ENCODE assay signal across 8 cellular contexts in the genomic region with DNA sequence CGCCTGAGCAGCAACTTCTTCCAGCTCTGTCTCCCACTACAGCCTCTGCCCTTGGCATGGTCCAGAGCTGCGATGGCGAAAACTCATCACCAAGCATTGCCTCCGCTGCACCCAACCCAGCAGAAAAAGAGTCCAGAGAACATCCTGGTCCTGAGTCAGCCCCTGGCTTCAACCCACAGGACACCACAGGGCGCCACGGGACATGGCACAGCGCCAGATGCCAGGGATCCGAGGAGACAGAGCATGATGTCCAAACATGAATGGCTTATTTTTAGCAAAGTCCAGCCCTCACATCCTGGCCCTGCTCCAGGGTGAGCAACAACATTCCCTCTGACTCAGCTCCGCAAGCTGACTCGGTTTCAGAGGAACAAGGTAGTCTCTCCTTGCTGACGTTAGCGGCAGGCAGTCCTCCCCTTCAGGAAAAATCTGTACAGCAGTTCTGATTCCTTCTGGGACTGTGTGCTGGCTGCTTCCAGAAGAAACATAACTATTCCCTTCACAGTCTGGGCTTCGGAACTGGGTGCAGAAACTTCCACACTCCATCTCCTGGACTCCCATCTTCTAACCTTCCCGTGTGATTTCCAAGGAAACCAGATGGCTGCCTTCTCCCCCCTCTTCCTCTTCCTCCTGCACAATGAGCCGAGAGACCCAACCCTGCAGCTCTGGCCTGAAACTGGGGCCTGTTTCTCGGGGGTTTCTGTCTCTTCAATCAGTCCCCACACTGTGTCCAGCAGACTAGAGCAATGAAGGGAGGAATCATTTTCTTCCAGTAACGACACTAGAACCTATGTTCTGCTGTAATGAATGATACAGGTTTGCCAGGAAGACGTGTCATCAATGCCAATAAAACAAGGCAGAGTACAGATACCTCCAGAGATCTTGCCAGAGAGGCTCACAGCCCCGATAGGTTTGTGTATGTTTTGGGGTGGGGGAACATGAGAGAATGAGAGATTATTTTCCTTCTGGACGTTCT.
DNase-seq lines count a peak whose midpoint lies in the region; ATAC-seq and FAIRE-seq lines count a peak whose summit lies in the region.

No MANE protein-coding gene starts in this region.

- DNase-seq in DMS 273 (lab: John Stamatoyannopoulos, UW; ENCODE audit: unreplicated experiment) (peak; percentile 94), NCI-H69 (lab: John Stamatoyannopoulos, UW) (peak; percentile 97), mesenteric fat pad (ENCODE audit: low spot score) (peak; percentile 99), urothelium cell line (ENCODE audit: low spot score) (peak; percentile 95)
- no peak for DNase-seq in activated naive CD4-positive, alpha-beta T cell treated with anti-CD3 and anti-CD28 coated beads, Interleukin-2, amount 50 U/mL, for 16 hours
- no peak for DNase-seq in NK-92 treated with Interleukin-12 subunit alpha and Interleukin-12 subunit beta, amount 100 ng/mL, for 24 hours (lab: John Stamatoyannopoulos, UW)

- peaks cover 25 to 29% of the 10 kb centered on the region in 2 donors for H3K4me1 ChIP-seq in duodenal mucosa (ENCODE audit: control insufficient read depth in 1 of 2, insufficient read depth in 2 of 2, low read length in 2 of 2)

- H3K9me3 ChIP-seq in duodenal mucosa (ENCODE audit: control insufficient read depth in 1 of 2, low read length in 2 of 2) = no peaks in the 10 kb centered on the region

- peak overlapping the region; percentile 16 to 27 for H3K4me3 ChIP-seq in duodenal mucosa (ENCODE audit: low read depth in 1 of 2, low read length in 2 of 2)

- H3K27me3 ChIP-seq in duodenal mucosa (ENCODE audit: control insufficient read depth in 1 of 2, insufficient read depth in 2 of 2, low read length in 2 of 2) = no peaks in the 10 kb centered on the region

- no peaks in the 10 kb centered on the region for H3K36me3 ChIP-seq in duodenal mucosa (ENCODE audit: control insufficient read depth in 1 of 2, insufficient read depth in 2 of 2, low read length in 2 of 2)

- H3K27ac ChIP-seq in duodenal mucosa (ENCODE audit: low read depth, low read length) = peak overlapping the region; percentile 90

- no peak for ATAC-seq in HG02571 (IDR thresholded peaks at IDR 0.05; ENCODE audit: unreplicated experiment)

- peak overlapping the region; percentile 80 to 83 for H3K9ac ChIP-seq in duodenal mucosa (ENCODE audit: low read depth in 1 of 2, low read length in 2 of 2)

- FAIRE-seq in urothelium cell line (lab: Jason Lieb, UNC) = peak; percentile 70

Comparison
In these comparisons a context has a peak if more than half of its experiments do, and no peak if none do; other contexts are left out.
1. DNase-seq: peak in DMS 273 (single experiment), NCI-H69 (single experiment), mesenteric fat pad (single experiment) and urothelium cell line (single experiment); none in activated naive CD4-positive, alpha-beta T cell treated with anti-CD3 and anti-CD28 coated beads, Interleukin-2, amount 50 U/mL, for 16 hours (single experiment) and NK-92 treated with Interleukin-12 subunit alpha and Interleukin-12 subunit beta, amount 100 ng/mL, for 24 hours (single experiment).